Comparison of ENCODE assay signal across 8 cellular contexts in genomic region chr12:122500685-122501488, GRCh38. TPM values are rescaled to one million over a fixed set of nuclear protein-coding genes. Genes with fewer than 3 reads are reported as not detected.
DNase-seq lines count a peak whose midpoint lies in the region; ATAC-seq, FAIRE-seq and TF ChIP-seq lines count a peak whose summit lies in the region.

Gene ZCCHC8, minus strand, starts transcription at chr12:122500932. Its CDS starts 92 bp downstream, at chr12:122500840.

- peak; percentile 93 to 98 (median 98) for TF ChIP-seq POLR2A in body of pancreas (IDR thresholded peaks at IDR 0.05)
- TF ChIP-seq POLR2A in sigmoid colon (IDR thresholded peaks at IDR 0.05), result peak; percentile 93 to 96

- H3K27me3 ChIP-seq in body of pancreas, result no peaks in the 10 kb centered on the region
- H3K27me3 ChIP-seq in sigmoid colon, result no peaks in the 10 kb centered on the region

- DNase-seq in NCI-H2107 treated with DMSO at 0.1 percent for 48 hours (lab: John Stamatoyannopoulos, UW; ENCODE audit: unreplicated experiment) (peak; percentile 99), body of pancreas (peak; percentile 96 to 98 (median 98)), iPS DF 19.7 (ENCODE audit: low read depth, low spot score) (peak; percentile 99), sigmoid colon (peak; percentile 98)

- ATAC-seq in GM18520 (IDR thresholded peaks at IDR 0.05; ENCODE audit: unreplicated experiment) (peak; percentile 89), HG03064 (IDR thresholded peaks at IDR 0.05; ENCODE audit: low read depth, unreplicated experiment) (peak; percentile 87), body of pancreas (peak; percentile 97)

- WGBS in body of pancreas, 2 donors, result 4 to 15% methylated on average over 12 to 52 of the region's 52 CpGs
- WGBS in sigmoid colon, 2 donors, result 2% methylated on average over 52 of the region's 52 CpGs

- peaks cover 0 to 18% of the 10 kb centered on the region in 2 donors for H3K36me3 ChIP-seq in body of pancreas (replicated peaks in 1 of 2; ENCODE audit: insufficient read depth in 1 of 2, low read depth in 2 of 2)
- peaks cover 14 to 51% (median 19%) of the 10 kb centered on the region in 4 donors for H3K36me3 ChIP-seq in sigmoid colon

- peak; percentile 97 for FAIRE-seq in A204.1 (lab: Jason Lieb, UNC)
- FAIRE-seq in TTC549 (lab: Jason Lieb, UNC), result peak; percentile 95

- H3K4me3 ChIP-seq in body of pancreas (peak within 1 kb of the TSS; percentile 53 to 79), sigmoid colon (peak within 1 kb of the TSS; percentile 70 to 96 (median 81))

- H3K27ac ChIP-seq in body of pancreas (peak within 1 kb of the TSS; percentile 93 to 99 (median 98)), sigmoid colon (peak within 1 kb of the TSS; percentile 96 to 99 (median 98))

- H3K9me3 ChIP-seq in body of pancreas (no peaks in the 10 kb centered on the region), sigmoid colon (no peaks in the 10 kb centered on the region)

- peaks cover 31% of the 10 kb centered on the region for H3K4me1 ChIP-seq in body of pancreas
- H3K4me1 ChIP-seq in sigmoid colon, result peaks cover 0 to 36% (median 28%) of the 10 kb centered on the region in 4 donors

- intact Hi-C loops in body of pancreas (cut with DNase I), result no loop called here
- intact Hi-C loops in sigmoid colon (cut with DNase I), result loop anchor here (1.0 to 5.0 kb wide), 2 partner anchors 25 to 234 kb away; partner anchors contain the start of genes RSRC2 and VPS33A

- TF ChIP-seq CTCF in body of pancreas (IDR thresholded peaks at IDR 0.05) (peak in 4 of 7 experiments; percentile 43 to 52 (median 49)), sigmoid colon (IDR thresholded peaks at IDR 0.05) (no peak)

- peak in 1 of 4 donors; percentile 52 for TF ChIP-seq EP300 in sigmoid colon (IDR thresholded peaks at IDR 0.05)

RNA-seq across cellular contexts. Expression of gene ZCCHC8, which starts in this region (rescaled TPM):
- total RNA-seq in body of pancreas (10 to 100 TPM in 1 of 2 donors, 1 to 10 TPM in 1; 7.3 to 16.6 TPM), sigmoid colon (10 to 100 TPM; 16.8 to 21.4 (median 20.7) TPM)
- polyA plus RNA-seq in sigmoid colon, result 10 to 100 TPM; 10.2 to 16.5 (median 10.2) TPM

Comparison
In these comparisons a context has a peak if more than half of its experiments do, and no peak if none do; other contexts are left out.
1. Peak in every context shown above with its lines: DNase-seq, ATAC-seq, H3K4me3 ChIP-seq and H3K27ac ChIP-seq.
2. CTCF ChIP-seq: peak in body of pancreas (4 of 7); none in sigmoid colon (0 of 4).